8 cellular contexts compared by ENCODE assay signal in the genomic region with DNA sequence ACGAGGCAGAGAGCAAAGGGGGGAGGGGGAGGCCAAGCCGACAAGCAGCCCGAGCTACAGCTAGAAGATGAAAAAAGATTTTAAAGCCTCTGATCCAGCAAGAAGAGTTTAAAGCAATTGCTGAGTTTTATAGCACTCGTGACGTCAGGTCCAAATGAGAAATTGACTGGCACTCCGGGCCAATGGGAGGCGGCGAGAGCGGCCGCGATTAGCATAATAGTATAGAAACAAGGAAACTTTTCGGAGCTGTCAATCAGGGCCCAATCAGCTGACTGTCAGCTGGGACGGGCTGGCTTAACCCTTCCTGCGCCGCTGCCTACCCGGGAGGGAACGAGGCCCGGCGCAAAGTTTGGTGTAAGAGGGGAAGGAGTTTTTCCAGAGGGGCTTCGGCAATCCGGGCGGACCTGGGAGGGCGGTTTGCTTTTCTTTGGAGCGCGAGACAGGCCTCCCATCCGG. TPM values are rescaled to one million over a fixed set of nuclear protein-coding genes. Genes with fewer than 3 reads are reported as not detected.
DNase-seq lines count a peak whose midpoint lies in the region; ATAC-seq lines count a peak whose summit lies in the region.

A gene (minus strand): TSS at position 102 of the 456 bp plus-strand sequence. CDS start 835 bp downstream, outside the sequence.

- no peaks in the 10 kb centered on the region for H3K27me3 ChIP-seq in HAP-1 (ENCODE audit: low read depth)

- H3K36me3 Mint-ChIP-seq in activated CD8-positive, alpha-beta T cell treated with anti-CD3 and anti-CD28 coated beads, Interleukin-2, amount 10 ng/mL, durations not matched to agents 7 days and 5 days (ENCODE audit: low read depth) = no peaks in the 10 kb centered on the region

- no peaks in the 10 kb centered on the region for H3K36me3 ChIP-seq in HAP-1 (replicated peaks)

- H3K4me3 ChIP-seq in HAP-1 = peak within 1 kb of the TSS; percentile 55

- in situ Hi-C loops in HAP-1 (cut with MboI; ENCODE audit: low sequenced_read_pairs) = loop anchor here (25.0 kb wide), 2 partner anchors 487 to 1488 kb away; no protein-coding TSS in a partner anchor

- H3K9me3 Mint-ChIP-seq in activated CD8-positive, alpha-beta T cell treated with anti-CD3 and anti-CD28 coated beads, Interleukin-2, amount 10 ng/mL, durations not matched to agents 7 days and 5 days (ENCODE audit: insufficient read depth) = no peaks in the 10 kb centered on the region

- peaks cover 40% of the 10 kb centered on the region for H3K4me1 ChIP-seq in HAP-1

- peak; percentile 73 for DNase-seq in AG08395 (ENCODE audit: low spot score)
- DNase-seq in HAP-1 (ENCODE audit: low spot score in 2 of 2) = peak; percentile 91 to 93
- peak; percentile 53 for DNase-seq in NCI-H460 (ENCODE audit: extremely low read depth, low read depth)
- DNase-seq in activated CD8-positive, alpha-beta T cell treated with anti-CD3 and anti-CD28 coated beads, Interleukin-2, amount 10 ng/mL, durations not matched to agents 7 days and 5 days = peak; percentile 88
- DNase-seq in dermis microvascular lymphatic vessel endothelial cell (ENCODE audit: low read depth in 2 of 2) = peak; percentile 96
- DNase-seq in left kidney (ENCODE audit: low read depth, low spot score) = peak; percentile 97
- peak; percentile 80 to 81 for DNase-seq in stimulated activated CD4-positive, alpha-beta T cell treated with anti-CD3 and anti-CD28 coated beads, Interleukin-15, amount 100 ng/mL, for 48 hours (ENCODE audit: low read depth in 2 of 2)

- peaks cover 31% of the 10 kb centered on the region for H3K4me1 Mint-ChIP-seq in activated CD8-positive, alpha-beta T cell treated with anti-CD3 and anti-CD28 coated beads, Interleukin-2, amount 10 ng/mL, durations not matched to agents 7 days and 5 days (ENCODE audit: low read depth)

- POLR2A ChIA-PET in activated CD8-positive, alpha-beta T cell treated with anti-CD3 and anti-CD28 coated beads, Interleukin-2, amount 10 ng/mL, durations not matched to agents 7 days and 5 days (lab: Charles Lee) = interaction anchor here (0.6 to 1.2 kb wide), 3 partner anchors 15 to 821 kb away, joined by 3 read pairs; no protein-coding TSS in a partner anchor

- H3K9me3 ChIP-seq in HAP-1 = no peaks in the 10 kb centered on the region

- peaks cover 59% of the 10 kb centered on the region for H3K27me3 Mint-ChIP-seq in activated CD8-positive, alpha-beta T cell treated with anti-CD3 and anti-CD28 coated beads, Interleukin-2, amount 10 ng/mL, durations not matched to agents 7 days and 5 days (ENCODE audit: low read depth)

- peak within 1 kb of the TSS; percentile 84 for H3K4me3 Mint-ChIP-seq in activated CD8-positive, alpha-beta T cell treated with anti-CD3 and anti-CD28 coated beads, Interleukin-2, amount 10 ng/mL, durations not matched to agents 7 days and 5 days

- ATAC-seq in activated CD8-positive, alpha-beta T cell treated with anti-CD3 and anti-CD28 coated beads, Interleukin-2, amount 10 ng/mL, durations not matched to agents 7 days and 5 days = peak; percentile 78
- ATAC-seq in GM21825 (IDR thresholded peaks at IDR 0.05; ENCODE audit: unreplicated experiment) = no peak

- CTCF ChIA-PET in activated CD8-positive, alpha-beta T cell treated with anti-CD3 and anti-CD28 coated beads, Interleukin-2, amount 10 ng/mL, durations not matched to agents 7 days and 5 days (lab: Charles Lee) = interaction anchor here (1.0 to 2.2 kb wide), 10 partner anchors 10 to 1476 kb away, joined by 3 to 6 read pairs (median 4); no protein-coding TSS in a partner anchor

- H3K27ac Mint-ChIP-seq in activated CD8-positive, alpha-beta T cell treated with anti-CD3 and anti-CD28 coated beads, Interleukin-2, amount 10 ng/mL, durations not matched to agents 7 days and 5 days = peak within 1 kb of the TSS; percentile 84

RNA-seq across cellular contexts. Expression of the gene that starts here (rescaled TPM):
- total RNA-seq in NCI-H460 (2014; rRNA removed; shearing (Covaris generic)) = 0.22 and 0.26 TPM in 2 replicates
- polyA plus RNA-seq in NCI-H460 (2014; cell fraction: nucleus; rRNA removed) = not detected in 2 replicates
- total RNA-seq in activated CD8-positive, alpha-beta T cell treated with anti-CD3 and anti-CD28 coated beads, Interleukin-2, amount 10 ng/mL, durations not matched to agents 7 days and 5 days = 1 to 10 TPM; 4.3 to 4.6 TPM
- total RNA-seq in dermis microvascular lymphatic vessel endothelial cell = 39.0 and 124 TPM in 2 replicates

Comparison
In these comparisons a context has a peak if more than half of its experiments do, and no peak if none do; other contexts are left out.
1. Peak in DNase-seq in NCI-H460; RNA of the gene not detected or under 1 TPM.